ENCODE assay signal across 16 cellular contexts in the genomic region with DNA sequence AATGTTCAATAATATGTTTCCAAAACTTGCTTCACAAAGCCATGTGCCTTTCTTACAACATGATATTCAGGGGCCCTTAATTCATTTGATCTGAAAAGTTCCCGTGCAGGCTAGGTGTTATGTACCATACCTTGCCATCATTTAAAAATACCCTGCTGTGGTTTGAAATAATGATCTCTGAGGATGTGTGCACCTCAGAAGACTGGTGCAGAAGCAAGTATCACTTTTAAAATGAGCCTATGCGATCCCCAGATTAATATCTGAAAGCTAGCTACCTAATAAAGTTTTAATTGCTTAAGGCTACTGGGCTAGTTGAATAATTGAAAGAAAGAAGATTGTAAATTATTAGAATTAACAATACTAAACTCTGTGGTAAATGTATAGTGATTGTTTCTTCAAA.
"Had no signal": no experiment of that assay in that cellular context is flagged by ENCODE, and none has a peak within 500 bp of the region (broad histone marks: within the 10 kb centered on the region; RNA-seq: fewer than 3 reads in every experiment).

No MANE protein-coding gene starts in this region.

- H3K27ac Mint-ChIP-seq: activated CD4-positive, alpha-beta T cell treated with anti-CD3 and anti-CD28 coated beads for 36 hours; activated CD8-positive, alpha-beta T cell treated with anti-CD3 and anti-CD28 coated beads for 36 hours; nephron; stimulated activated effector memory CD8-positive, alpha-beta T cell treated with anti-CD3 and anti-CD28 coated beads, Interleukin-12 subunit alpha, Interleukin-12 subunit beta, amount 100 ng/mL, for 72 hours had no signal

- H3K9me3 Mint-ChIP-seq: activated CD8-positive, alpha-beta T cell treated with anti-CD3 and anti-CD28 coated beads for 36 hours; nephron had no signal

- H3K4me3 ChIP-seq: ascending aorta, dorsolateral prefrontal cortex, hepatocyte, left ventricle myocardium inferior, prostate gland, right lobe of liver had no signal

- H3K27me3 Mint-ChIP-seq: activated CD4-positive, alpha-beta T cell treated with anti-CD3 and anti-CD28 coated beads for 36 hours; activated CD8-positive, alpha-beta T cell treated with anti-CD3 and anti-CD28 coated beads for 36 hours had no signal

- H3K36me3 Mint-ChIP-seq: stimulated activated effector memory CD8-positive, alpha-beta T cell treated with anti-CD3 and anti-CD28 coated beads, Interleukin-12 subunit alpha, Interleukin-12 subunit beta, amount 100 ng/mL, for 72 hours had no signal

- DNase-seq: activated CD4-positive, alpha-beta T cell treated with anti-CD3 and anti-CD28 coated beads for 36 hours; activated CD8-positive, alpha-beta memory T cell treated with anti-CD3 and anti-CD28 coated beads, Interleukin-2, amount 50 U/mL, for 4 hours; activated CD8-positive, alpha-beta T cell treated with anti-CD3 and anti-CD28 coated beads for 36 hours; activated naive CD4-positive, alpha-beta T cell; dorsolateral prefrontal cortex; kidney; left ventricle myocardium inferior; mesenchymal stem cell; occipital lobe; right lobe of liver; trophoblast cell had no signal

- H3K4me1 Mint-ChIP-seq: activated CD4-positive, alpha-beta T cell treated with anti-CD3 and anti-CD28 coated beads for 36 hours; nephron; stimulated activated effector memory CD8-positive, alpha-beta T cell treated with anti-CD3 and anti-CD28 coated beads, Interleukin-12 subunit alpha, Interleukin-12 subunit beta, amount 100 ng/mL, for 72 hours had no signal

- ATAC-seq: activated CD4-positive, alpha-beta T cell treated with anti-CD3 and anti-CD28 coated beads for 36 hours; activated CD8-positive, alpha-beta T cell treated with anti-CD3 and anti-CD28 coated beads for 36 hours; right lobe of liver; stimulated activated effector memory CD8-positive, alpha-beta T cell treated with anti-CD3 and anti-CD28 coated beads, Interleukin-12 subunit alpha, Interleukin-12 subunit beta, amount 100 ng/mL, for 72 hours had no signal

- H3K4me3 Mint-ChIP-seq: activated CD4-positive, alpha-beta T cell treated with anti-CD3 and anti-CD28 coated beads for 36 hours; activated CD8-positive, alpha-beta T cell treated with anti-CD3 and anti-CD28 coated beads for 36 hours; nephron; stimulated activated effector memory CD8-positive, alpha-beta T cell treated with anti-CD3 and anti-CD28 coated beads, Interleukin-12 subunit alpha, Interleukin-12 subunit beta, amount 100 ng/mL, for 72 hours had no signal
